In genomic region chr16:10937068-10937859, GRCh38 we compare ENCODE assay signal across 10 cellular contexts. TPM values are rescaled to one million over a fixed set of nuclear protein-coding genes. Genes with fewer than 3 reads are reported as not detected.
DNase-seq lines count a peak whose midpoint lies in the region; ATAC-seq and TF ChIP-seq lines count a peak whose summit lies in the region.
"Had no signal": no experiment of that assay in that cellular context is flagged by ENCODE, and none has a peak within 500 bp of the region (broad histone marks: within the 10 kb centered on the region; RNA-seq: fewer than 3 reads in every experiment).

No MANE protein-coding gene starts in this region.

- H3K9me3 ChIP-seq in sigmoid colon, result no peaks in the 10 kb centered on the region
- H3K9me3 ChIP-seq: HAP-1 had no signal

- no peak for DNase-seq in activated CD8-positive, alpha-beta T cell treated with anti-CD3 and anti-CD28 coated beads for 36 hours
- DNase-seq in left ventricle myocardium superior (peak; percentile 60), sigmoid colon (no peak), NCI-H748 (lab: John Stamatoyannopoulos, UW; ENCODE audit: unreplicated experiment) (no peak)
- DNase-seq in stimulated activated CD4-positive, alpha-beta T cell treated with anti-CD3 and anti-CD28 coated beads, Interleukin-2, amount 100 ng/mL, for 24 hours, result no peak
- DNase-seq in stimulated activated CD4-positive, alpha-beta T cell treated with anti-CD3 and anti-CD28 coated beads, Interleukin-4, amount 100 ng/mL, for 4 hours, result no peak

- H3K4me3 Mint-ChIP-seq in activated CD8-positive, alpha-beta T cell treated with anti-CD3 and anti-CD28 coated beads for 36 hours, result peak overlapping the region; percentile 97

- WGBS in sigmoid colon, 2 donors, result 37 to 40% methylated on average over 11 of the region's 11 CpGs

- TF ChIP-seq EP300 in sigmoid colon (IDR thresholded peaks at IDR 0.05), result no peak

- POLR2A ChIA-PET in activated CD8-positive, alpha-beta T cell treated with anti-CD3 and anti-CD28 coated beads for 36 hours (lab: Charles Lee), result interaction anchor here (0.7 to 1.0 kb wide), 3 partner anchors 11 to 1144 kb away, joined by 3 to 5 read pairs (median 3); no protein-coding TSS in a partner anchor

- peak overlapping the region; percentile 47 to 92 (median 90) for H3K27ac ChIP-seq in sigmoid colon
- H3K27ac ChIP-seq: epithelial cell of prostate had no signal

- no peaks in the 10 kb centered on the region for H3K27me3 Mint-ChIP-seq in activated CD8-positive, alpha-beta T cell treated with anti-CD3 and anti-CD28 coated beads for 36 hours

- CTCF ChIA-PET in activated CD8-positive, alpha-beta T cell treated with anti-CD3 and anti-CD28 coated beads for 36 hours (lab: Charles Lee), result interaction anchor here (0.9 to 6.8 kb wide), 6 partner anchors 16 to 200 kb away, joined by 3 to 40 read pairs (median 3); no protein-coding TSS in a partner anchor

- H3K4me3 ChIP-seq in GM08714 (ENCODE audit: low read length), result peak overlapping the region; percentile 4; the same call in 1 of the 2 replicates
- H3K4me3 ChIP-seq in sigmoid colon, result peak overlapping the region in 3 of 4 donors; percentile 23 to 36 (median 30)
- H3K4me3 ChIP-seq: HAP-1 had no signal

- H3K4me1 Mint-ChIP-seq in activated CD8-positive, alpha-beta T cell treated with anti-CD3 and anti-CD28 coated beads for 36 hours (ENCODE audit: low read depth), result peaks cover 70% of the 10 kb centered on the region

- intact Hi-C loops in activated CD8-positive, alpha-beta T cell treated with anti-CD3 and anti-CD28 coated beads for 36 hours (cut with micrococcal nuclease), result no loop called here
- intact Hi-C loops in left ventricle myocardium superior (cut with micrococcal nuclease), result no loop called here
- intact Hi-C loops in sigmoid colon (cut with DNase I), result no loop called here

- no peaks in the 10 kb centered on the region for H3K27me3 ChIP-seq in sigmoid colon

- no peak overlapping the region for H3K27ac Mint-ChIP-seq in activated CD8-positive, alpha-beta T cell treated with anti-CD3 and anti-CD28 coated beads for 36 hours

- TF ChIP-seq CTCF in activated CD8-positive, alpha-beta T cell treated with anti-CD3 and anti-CD28 coated beads for 36 hours (IDR thresholded peaks at IDR 0.05), result no peak
- no peak for TF ChIP-seq CTCF in sigmoid colon (IDR thresholded peaks at IDR 0.05)

- no peak for ATAC-seq in activated CD8-positive, alpha-beta T cell treated with anti-CD3 and anti-CD28 coated beads for 36 hours
- peak; percentile 17 for ATAC-seq in left ventricle myocardium superior
- no peak for ATAC-seq in HG02678 (IDR thresholded peaks at IDR 0.05; ENCODE audit: unreplicated experiment)

- peaks cover 50% of the 10 kb centered on the region for H3K36me3 Mint-ChIP-seq in activated CD8-positive, alpha-beta T cell treated with anti-CD3 and anti-CD28 coated beads for 36 hours (ENCODE audit: low read depth)

- peaks cover 0 to 21% (median 0%) of the 10 kb centered on the region in 4 donors for H3K36me3 ChIP-seq in sigmoid colon

- no peaks in the 10 kb centered on the region for H3K9me3 Mint-ChIP-seq in activated CD8-positive, alpha-beta T cell treated with anti-CD3 and anti-CD28 coated beads for 36 hours

- no peak for TF ChIP-seq POLR2A in sigmoid colon (IDR thresholded peaks at IDR 0.05)

- peaks cover 0 to 87% (median 75%) of the 10 kb centered on the region in 4 donors for H3K4me1 ChIP-seq in sigmoid colon

RNA-seq across cellular contexts. Expression of gene DEXI, which starts 5.0 kb away (rescaled TPM):
- total RNA-seq in activated CD8-positive, alpha-beta T cell treated with anti-CD3 and anti-CD28 coated beads for 36 hours, result 10 to 100 TPM; 24.8 to 25.3 TPM
- 124 TPM for total RNA-seq in left ventricle myocardium superior
- 10 to 100 TPM; 55.0 to 99.9 (median 77.4) TPM for total RNA-seq in sigmoid colon
- 10 to 100 TPM; 13.9 to 24.7 (median 18.6) TPM for polyA plus RNA-seq in sigmoid colon

RNA-seq across cellular contexts. Expression of gene CLEC16A, which starts 7.1 kb away (rescaled TPM):
- total RNA-seq in activated CD8-positive, alpha-beta T cell treated with anti-CD3 and anti-CD28 coated beads for 36 hours, result 10 to 100 TPM; 20.4 to 21.7 TPM
- total RNA-seq in left ventricle myocardium superior (20.6 TPM), sigmoid colon (10 to 100 TPM; 21.3 to 35.2 (median 29.5) TPM)
- polyA plus RNA-seq in sigmoid colon, result 10 to 100 TPM in 2 of 3 donors, 1 to 10 TPM in 1; 9.6 to 24.6 (median 10.6) TPM
